8 cellular contexts compared by ENCODE assay signal in the genomic region with DNA sequence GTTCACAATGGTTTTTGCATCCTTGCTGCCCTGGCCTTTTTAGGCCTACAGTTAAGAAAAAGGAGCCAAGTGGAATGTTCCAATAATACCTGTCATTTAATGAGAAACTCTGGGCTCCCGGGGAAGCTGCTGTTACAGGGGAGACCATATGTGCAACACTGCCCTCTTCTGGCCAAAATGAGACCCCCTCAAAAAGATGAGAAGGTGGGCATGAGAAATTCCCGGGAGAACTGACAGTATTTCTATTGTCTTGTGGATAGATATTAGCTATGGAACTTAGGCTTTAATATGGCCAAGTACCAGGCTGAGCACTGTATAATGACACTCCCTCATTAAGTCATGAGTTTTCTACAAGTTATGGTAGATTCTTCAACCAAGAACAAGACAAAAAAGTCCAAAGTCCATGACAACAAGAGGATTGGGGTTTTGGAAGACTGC.
DNase-seq lines count a peak whose midpoint lies in the region; ATAC-seq and TF ChIP-seq lines count a peak whose summit lies in the region.

No MANE protein-coding gene starts in this region.

- ATAC-seq in naive thymus-derived CD4-positive, alpha-beta T cell, result peak; percentile 52
- ATAC-seq in HG03175 (IDR thresholded peaks at IDR 0.05; ENCODE audit: unreplicated experiment), result no peak

- TF ChIP-seq POLR2A in transverse colon (IDR thresholded peaks at IDR 0.05), result no peak

- H3K9me3 ChIP-seq in endodermal cell (ENCODE audit: control insufficient read depth, low read length) (no peaks in the 10 kb centered on the region), transverse colon (no peaks in the 10 kb centered on the region)
- no peaks in the 10 kb centered on the region for H3K9me3 ChIP-seq in naive thymus-derived CD4-positive, alpha-beta T cell (ENCODE audit: control insufficient read depth in 2 of 3, low read length in 3 of 3)

- intact Hi-C loops in activated CD4-positive, alpha-beta T cell treated with anti-CD3 and anti-CD28 coated beads, Interleukin-2, amount 10 ng/mL, durations not matched to agents 24 days and 14 days (cut with micrococcal nuclease), result loop anchor here (5.0 kb wide), 2 partner anchors 195 to 640 kb away; no protein-coding TSS in a partner anchor
- intact Hi-C loops in naive thymus-derived CD4-positive, alpha-beta T cell (cut with micrococcal nuclease), result loop anchor here (1.0 to 5.0 kb wide), 6 partner anchors 119 to 688 kb away; no protein-coding TSS in a partner anchor
- intact Hi-C loops in transverse colon (cut with DNase I; ENCODE audit: low total_unique reads), result no loop called here

- no peaks in the 10 kb centered on the region for H3K27me3 Mint-ChIP-seq in activated CD4-positive, alpha-beta T cell treated with anti-CD3 and anti-CD28 coated beads, Interleukin-2, amount 10 ng/mL, durations not matched to agents 24 days and 14 days
- H3K27me3 Mint-ChIP-seq in endodermal cell (ENCODE audit: insufficient read depth), result no peaks in the 10 kb centered on the region
- H3K27me3 Mint-ChIP-seq in naive thymus-derived CD4-positive, alpha-beta T cell, result peaks cover 4 to 26% (median 13%) of the 10 kb centered on the region in 5 donors

- no peaks in the 10 kb centered on the region for H3K9me3 Mint-ChIP-seq in activated CD4-positive, alpha-beta T cell treated with anti-CD3 and anti-CD28 coated beads, Interleukin-2, amount 10 ng/mL, durations not matched to agents 24 days and 14 days
- H3K9me3 Mint-ChIP-seq in endodermal cell, result no peaks in the 10 kb centered on the region
- H3K9me3 Mint-ChIP-seq in naive thymus-derived CD4-positive, alpha-beta T cell, result no peaks in the 10 kb centered on the region

- no peak overlapping the region for H3K27ac Mint-ChIP-seq in activated CD4-positive, alpha-beta T cell treated with anti-CD3 and anti-CD28 coated beads, Interleukin-2, amount 10 ng/mL, durations not matched to agents 24 days and 14 days
- H3K27ac Mint-ChIP-seq in endodermal cell, result no peak overlapping the region
- no peak overlapping the region for H3K27ac Mint-ChIP-seq in naive thymus-derived CD4-positive, alpha-beta T cell

- H3K4me3 ChIP-seq in endodermal cell (ENCODE audit: low read length) (no peak overlapping the region), transverse colon (no peak overlapping the region)
- H3K4me3 ChIP-seq in naive thymus-derived CD4-positive, alpha-beta T cell (ENCODE audit: low read length), result no peak overlapping the region

- H3K27me3 ChIP-seq in endodermal cell (ENCODE audit: control insufficient read depth, insufficient read depth, low read length, poor library complexity, severe bottlenecking) (no peaks in the 10 kb centered on the region), transverse colon (no peaks in the 10 kb centered on the region)
- H3K27me3 ChIP-seq in naive thymus-derived CD4-positive, alpha-beta T cell (ENCODE audit: control insufficient read depth in 2 of 2, insufficient read depth in 2 of 2, low read length in 2 of 2), result no peaks in the 10 kb centered on the region

- H3K4me3 Mint-ChIP-seq in activated CD4-positive, alpha-beta T cell treated with anti-CD3 and anti-CD28 coated beads, Interleukin-2, amount 10 ng/mL, durations not matched to agents 24 days and 14 days, result no peak overlapping the region
- H3K4me3 Mint-ChIP-seq in endodermal cell, result no peak overlapping the region
- no peak overlapping the region for H3K4me3 Mint-ChIP-seq in naive thymus-derived CD4-positive, alpha-beta T cell

- no peak overlapping the region for H3K9ac ChIP-seq in endodermal cell (ENCODE audit: extremely low read depth, low read length, poor library complexity, severe bottlenecking)

- POLR2A ChIA-PET in naive thymus-derived CD4-positive, alpha-beta T cell (lab: Charles Lee), result no interaction called here

- H3K36me3 ChIP-seq in endodermal cell (ENCODE audit: control insufficient read depth, insufficient read depth, low read length) (no peaks in the 10 kb centered on the region), transverse colon (no peaks in the 10 kb centered on the region)
- H3K36me3 ChIP-seq in naive thymus-derived CD4-positive, alpha-beta T cell (ENCODE audit: control insufficient read depth in 2 of 3, insufficient read depth in 3 of 3, low read length in 3 of 3), result no peaks in the 10 kb centered on the region

- no peaks in the 10 kb centered on the region for H3K4me1 ChIP-seq in endodermal cell (ENCODE audit: control insufficient read depth, insufficient read depth, low read length)
- H3K4me1 ChIP-seq in naive thymus-derived CD4-positive, alpha-beta T cell (ENCODE audit: control insufficient read depth in 2 of 2, insufficient read depth in 2 of 2, low read length in 2 of 2), result no peaks in the 10 kb centered on the region
- H3K4me1 ChIP-seq in transverse colon, result peaks cover 0 to 3% (median 0%) of the 10 kb centered on the region in 4 donors

- TF ChIP-seq EP300 in transverse colon (IDR thresholded peaks at IDR 0.05; ENCODE audit: low read depth), result no peak

- peaks cover 1% of the 10 kb centered on the region for H3K4me1 Mint-ChIP-seq in activated CD4-positive, alpha-beta T cell treated with anti-CD3 and anti-CD28 coated beads, Interleukin-2, amount 10 ng/mL, durations not matched to agents 24 days and 14 days
- H3K4me1 Mint-ChIP-seq in endodermal cell, result peaks cover 3% of the 10 kb centered on the region
- peaks cover 0 to 3% (median 0%) of the 10 kb centered on the region in 7 donors for H3K4me1 Mint-ChIP-seq in naive thymus-derived CD4-positive, alpha-beta T cell

- in situ Hi-C loops in transverse colon (cut with MboI; ENCODE audit: low pct_ligation_motif_present in 1 of 4, low pct_unique_long_range_greater_than_20kb in 1 of 4, low sequenced_read_pairs in 3 of 4), result no loop called here

- DNase-seq in 8988T, result peak; percentile 75
- DNase-seq in GM04504 (ENCODE audit: low read depth), result peak; percentile 6
- DNase-seq in NCI-H1694 treated with DMSO at 0.1 percent for 48 hours (lab: John Stamatoyannopoulos, UW), result peak; percentile 50
- DNase-seq in activated CD4-positive, alpha-beta T cell treated with anti-CD3 and anti-CD28 coated beads, Interleukin-2, amount 10 ng/mL, durations not matched to agents 24 days and 14 days, result peak; percentile 81
- peak; percentile 86 for DNase-seq in endodermal cell
- peak in 8 of 9 donors; percentile 2 to 53 (median 32) for DNase-seq in naive thymus-derived CD4-positive, alpha-beta T cell
- peak; percentile 37 for DNase-seq in transverse colon

- WGBS in endodermal cell (ENCODE audit: insufficient coverage in 1 of 2, insufficient read length in 1 of 2), 2 experiments, result 17 to 40% methylated on average over 1 to 2 of the region's 2 CpGs
- 3 to 14% methylated on average over 1 to 2 of the region's 2 CpGs for WGBS in transverse colon (ENCODE audit: low coverage in 1 of 2), 2 donors

- no peaks in the 10 kb centered on the region for H3K36me3 Mint-ChIP-seq in activated CD4-positive, alpha-beta T cell treated with anti-CD3 and anti-CD28 coated beads, Interleukin-2, amount 10 ng/mL, durations not matched to agents 24 days and 14 days (ENCODE audit: low read depth)
- no peaks in the 10 kb centered on the region for H3K36me3 Mint-ChIP-seq in endodermal cell (ENCODE audit: low read depth)
- H3K36me3 Mint-ChIP-seq in naive thymus-derived CD4-positive, alpha-beta T cell, result no peaks in the 10 kb centered on the region

- TF ChIP-seq CTCF in endodermal cell (conservative IDR thresholded peaks at IDR 0.05) (peak; percentile 91), transverse colon (IDR thresholded peaks at IDR 0.05) (peak; percentile 63 to 86 (median 76))

- H3K27ac ChIP-seq in endodermal cell (ENCODE audit: low read depth, low read length) (no peak overlapping the region), transverse colon (no peak overlapping the region)
- H3K27ac ChIP-seq in naive thymus-derived CD4-positive, alpha-beta T cell (ENCODE audit: low read depth, low read length), result no peak overlapping the region

- CTCF ChIA-PET in naive thymus-derived CD4-positive, alpha-beta T cell (lab: Charles Lee), result interaction anchor here (1.0 to 1.1 kb wide), 3 partner anchors 11 to 687 kb away, joined by 3 to 4 read pairs (median 3); no protein-coding TSS in a partner anchor

Comparison
In these comparisons a context has a peak if more than half of its experiments do, and no peak if none do; other contexts are left out.
1. DNase-seq: peak in every context shown above with its lines; median percentile 86 in endodermal cell; 81 in activated CD4-positive, alpha-beta T cell treated with anti-CD3 and anti-CD28 coated beads, Interleukin-2, amount 10 ng/mL, durations not matched to agents 24 days and 14 days; 75 in 8988T; 50 in NCI-H1694 treated with DMSO at 0.1 percent for 48 hours; 37 in transverse colon; 32 in naive thymus-derived CD4-positive, alpha-beta T cell; 6 in GM04504.